In genomic region chr3:138174421-138175122, GRCh38 we compare ENCODE assay signal across 1 cellular context.
TF ChIP-seq lines count a peak whose summit lies in the region.

TSS of gene DBR1 (minus strand) at chr3:138174921. CDS start at chr3:138174795, 126 bp downstream.

TF ChIP-seq in HepG2, 621 proteins besides CTCF, POLR2A, EP300 and RAD21 (continued from another document and continues in another):
- peak; percentile 51 to 73 for TF ChIP-seq HMGXB4 (CRISPR knock-in tag; IDR thresholded peaks at IDR 0.05; ENCODE audit: borderline replicate concordance in 1 of 2, low read depth in 1 of 2)
- TF ChIP-seq ZNF503 (CRISPR knock-in tag; IDR thresholded peaks at IDR 0.05): no peak
- TF ChIP-seq TCF12 (IDR thresholded peaks at IDR 0.05): no peak
- TF ChIP-seq TCF12 (CRISPR knock-in tag; IDR thresholded peaks at IDR 0.05): no peak
- 0 out of 2 replicates have a peak, but pooled peaks have one; percentile 17 for TF ChIP-seq TFE3 (CRISPR knock-in tag; IDR thresholded peaks at IDR 0.05)
- TF ChIP-seq ASH2L (IDR thresholded peaks at IDR 0.05; ENCODE audit: insufficient read length, low read depth, low read length): peak; percentile 91
- TF ChIP-seq SRY (CRISPR knock-in tag; IDR thresholded peaks at IDR 0.05): peak; percentile 80
- TF ChIP-seq DDIT3 (CRISPR knock-in tag; IDR thresholded peaks at IDR 0.05): no peak
- TF ChIP-seq ZNF724P (CRISPR knock-in tag; IDR thresholded peaks at IDR 0.05; ENCODE audit: borderline replicate concordance): no peak
- peak; percentile 86; the same call in 1 of the 2 replicates for TF ChIP-seq ZNF556 (CRISPR knock-in tag; IDR thresholded peaks at IDR 0.05; ENCODE audit: borderline replicate concordance)
- TF ChIP-seq HNRNPL (IDR thresholded peaks at IDR 0.05; ENCODE audit: low read depth, low read length): no peak
- TF ChIP-seq ERF (CRISPR knock-in tag; IDR thresholded peaks at IDR 0.05): peak; percentile 61; the same call in 1 of the 2 replicates
- TF ChIP-seq KLF13 (CRISPR knock-in tag; IDR thresholded peaks at IDR 0.05): no peak
- peak; percentile 82 for TF ChIP-seq MAX (IDR thresholded peaks at IDR 0.05)
- peak; percentile 53; the same call in 1 of the 2 replicates for TF ChIP-seq ATF7-NPFF (CRISPR knock-in tag; IDR thresholded peaks at IDR 0.05; ENCODE audit: low read depth)
- TF ChIP-seq SSRP1 (CRISPR knock-in tag; IDR thresholded peaks at IDR 0.05): no peak
- no peak for TF ChIP-seq NFRKB (IDR thresholded peaks at IDR 0.05)
- peak; percentile 96 for TF ChIP-seq KAT8 (CRISPR knock-in tag; IDR thresholded peaks at IDR 0.05)
- 0 out of 2 replicates have a peak, but pooled peaks have one; percentile 41 for TF ChIP-seq ZBTB26 (CRISPR knock-in tag; IDR thresholded peaks at IDR 0.05; ENCODE audit: borderline replicate concordance)
- TF ChIP-seq NFIC (IDR thresholded peaks at IDR 0.05; ENCODE audit: low read length): 0 out of 2 replicates have a peak, but pooled peaks have one; percentile 41
- 0 out of 2 replicates have a peak, but pooled peaks have one; percentile 11 for TF ChIP-seq ARID3A (IDR thresholded peaks at IDR 0.05; ENCODE audit: low read depth, low read length)
- TF ChIP-seq ZFP1 (CRISPR knock-in tag; IDR thresholded peaks at IDR 0.05): no peak
- no peak; the same call in 1 of the 2 replicates for TF ChIP-seq NKX3-1 (CRISPR knock-in tag; IDR thresholded peaks at IDR 0.05)
- no peak for TF ChIP-seq ZC3H4 (CRISPR knock-in tag; IDR thresholded peaks at IDR 0.05; ENCODE audit: borderline replicate concordance)
- TF ChIP-seq ZBTB38 (CRISPR knock-in tag; IDR thresholded peaks at IDR 0.05): peak; percentile 53; the same call in 1 of the 2 replicates
- no peak for TF ChIP-seq ZNF30 (CRISPR knock-in tag; IDR thresholded peaks at IDR 0.05)
- no peak for TF ChIP-seq STAT5B (CRISPR knock-in tag; IDR thresholded peaks at IDR 0.05)
- no peak; the same call in 1 of the 2 replicates for TF ChIP-seq ZNF709 (CRISPR knock-in tag; IDR thresholded peaks at IDR 0.05)
- no peak for TF ChIP-seq ZBTB37 (CRISPR knock-in tag; IDR thresholded peaks at IDR 0.05)
- TF ChIP-seq ZNF614 (CRISPR knock-in tag; IDR thresholded peaks at IDR 0.05; ENCODE audit: borderline replicate concordance): peak; percentile 82; the same call in 1 of the 2 replicates
- TF ChIP-seq YY1 (IDR thresholded peaks at IDR 0.05; ENCODE audit: insufficient read depth, insufficient replicate concordance, low read depth, low read length): peak; percentile 75
- peak; percentile 83; the same call in 1 of the 2 replicates for TF ChIP-seq DMAP1 (CRISPR knock-in tag; IDR thresholded peaks at IDR 0.05)
- no peak for TF ChIP-seq ATAD3A (CRISPR knock-in tag; IDR thresholded peaks at IDR 0.05)
- TF ChIP-seq ZBTB8A (CRISPR knock-in tag; IDR thresholded peaks at IDR 0.05; ENCODE audit: borderline replicate concordance, low read depth): no peak
- TF ChIP-seq CBX1 (IDR thresholded peaks at IDR 0.05; ENCODE audit: low read depth): peak; percentile 67
- TF ChIP-seq KDM4B (CRISPR knock-in tag; IDR thresholded peaks at IDR 0.05): no peak
- TF ChIP-seq ZNF563 (CRISPR knock-in tag; IDR thresholded peaks at IDR 0.05): no peak
- no peak for TF ChIP-seq LBX2 (CRISPR knock-in tag; IDR thresholded peaks at IDR 0.05; ENCODE audit: borderline replicate concordance)
- TF ChIP-seq ZNF10 (CRISPR knock-in tag; IDR thresholded peaks at IDR 0.05; ENCODE audit: borderline replicate concordance, low read depth): no peak
- peak; percentile 81 for TF ChIP-seq KDM5A (IDR thresholded peaks at IDR 0.05; ENCODE audit: borderline replicate concordance, low read length)
- TF ChIP-seq ZNF253 (CRISPR knock-in tag; IDR thresholded peaks at IDR 0.05; ENCODE audit: borderline replicate concordance): no peak
- TF ChIP-seq ZNF225 (CRISPR knock-in tag; IDR thresholded peaks at IDR 0.05): peak; percentile 65; the same call in 1 of the 2 replicates
- 0 out of 2 replicates have a peak, but pooled peaks have one; percentile 21 for TF ChIP-seq ZNF142 (CRISPR knock-in tag; IDR thresholded peaks at IDR 0.05)
- TF ChIP-seq ZBTB10 (CRISPR knock-in tag; IDR thresholded peaks at IDR 0.05; ENCODE audit: borderline replicate concordance): no peak
